Comparison of ENCODE assay signal across 23 cellular contexts in the genomic region with DNA sequence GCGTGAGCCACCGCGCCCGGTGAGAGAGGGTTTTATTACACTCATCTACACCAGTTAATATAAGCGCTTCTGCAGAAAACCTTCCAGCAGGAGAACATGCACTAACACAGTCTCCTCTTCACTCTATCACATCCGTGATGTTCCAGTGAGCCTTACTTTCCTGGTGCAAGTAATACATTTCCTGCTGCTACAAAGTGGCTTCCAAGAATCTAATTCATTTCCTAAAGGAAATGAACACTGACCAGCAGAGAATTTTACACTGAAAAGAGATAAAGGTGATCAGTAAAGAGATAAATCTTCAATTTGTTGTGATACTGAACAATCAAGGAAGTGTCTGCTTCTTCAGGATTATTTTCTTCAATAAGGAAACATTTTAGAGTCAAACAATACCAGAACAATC. TPM values are rescaled to one million over a fixed set of nuclear protein-coding genes. Genes with fewer than 3 reads are reported as not detected.
A peak's percentile ranks its signal among the peaks of the same experiment; 100 is the strongest.
DNase-seq lines count a peak whose midpoint lies in the region; FAIRE-seq and TF ChIP-seq lines count a peak whose summit lies in the region.
"Had no signal": no experiment of that assay in that cellular context is flagged by ENCODE, and none has a peak within 500 bp of the region (broad histone marks: within the 10 kb centered on the region; RNA-seq: fewer than 3 reads in every experiment).

No MANE protein-coding gene starts in this region.

- no peaks in the 10 kb centered on the region for H3K9me3 Mint-ChIP-seq in activated CD4-positive, alpha-beta memory T cell treated with anti-CD3 and anti-CD28 coated beads for 36 hours
- no peaks in the 10 kb centered on the region for H3K9me3 Mint-ChIP-seq in activated CD4-positive, alpha-beta memory T cell treated with anti-CD3 and anti-CD28 coated beads, Interleukin-2, amount 10 ng/mL, durations not matched to agents 7 days and 5 days
- no peaks in the 10 kb centered on the region for H3K9me3 Mint-ChIP-seq in nephron progenitor cell
- H3K9me3 Mint-ChIP-seq: CD4-positive, alpha-beta T cell; CD8-positive, alpha-beta T cell had no signal

- no peaks in the 10 kb centered on the region for H3K79me2 ChIP-seq in endothelial cell of umbilical vein (ENCODE audit: control insufficient read depth, insufficient read depth, low read length)

- peaks cover 28% of the 10 kb centered on the region for H3K4me1 ChIP-seq in endothelial cell of umbilical vein (ENCODE audit: control insufficient read depth, extremely low read depth, insufficient read depth, low read length)
- H3K4me1 ChIP-seq: Caco-2 had no signal

- TF ChIP-seq CTCF in endothelial cell of umbilical vein (IDR thresholded peaks at IDR 0.05; ENCODE audit: extremely low read depth in 1 of 2, insufficient read depth in 1 of 2, low read depth in 1 of 2, low read length in 2 of 2): no peak
- no peak for TF ChIP-seq CTCF in nephron progenitor cell (IDR thresholded peaks at IDR 0.05)

- no peaks in the 10 kb centered on the region for H4K20me1 ChIP-seq in endothelial cell of umbilical vein (replicated peaks; ENCODE audit: control insufficient read depth, extremely low read depth, insufficient read depth, low read length)
- H4K20me1 ChIP-seq: BLaER1 treated with 17β-estradiol and CSF1 and Interleukin-3, amounts not matched to agents 10 nM and 100 nM had no signal

- H3K9ac ChIP-seq in endothelial cell of umbilical vein (replicated peaks; ENCODE audit: extremely low read depth, insufficient read depth, low read length): no peak overlapping the region
- H3K9ac ChIP-seq: BLaER1 treated with 17β-estradiol and CSF1 and Interleukin-3, amounts not matched to agents 10 nM and 100 nM had no signal

- BruUV-seq in endothelial cell of umbilical vein (replicated peaks; lab: Mats Ljungman, UMichigan): no TSS peak

- no peak overlapping the region for H3K27ac Mint-ChIP-seq in activated CD4-positive, alpha-beta memory T cell treated with anti-CD3 and anti-CD28 coated beads for 36 hours
- H3K27ac Mint-ChIP-seq in activated CD4-positive, alpha-beta memory T cell treated with anti-CD3 and anti-CD28 coated beads, Interleukin-2, amount 10 ng/mL, durations not matched to agents 7 days and 5 days: no peak overlapping the region
- H3K27ac Mint-ChIP-seq in nephron progenitor cell: no peak overlapping the region
- H3K27ac Mint-ChIP-seq: B cell; CD4-positive, alpha-beta T cell; CD8-positive, alpha-beta T cell had no signal

- intact Hi-C loops in activated CD4-positive, alpha-beta memory T cell treated with anti-CD3 and anti-CD28 coated beads for 36 hours (cut with micrococcal nuclease): no loop called here
- intact Hi-C loops in endothelial cell of umbilical vein (cut with micrococcal nuclease): no loop called here

- peaks cover 2% of the 10 kb centered on the region for H3K36me3 Mint-ChIP-seq in activated CD4-positive, alpha-beta memory T cell treated with anti-CD3 and anti-CD28 coated beads for 36 hours
- no peaks in the 10 kb centered on the region for H3K36me3 Mint-ChIP-seq in activated CD4-positive, alpha-beta memory T cell treated with anti-CD3 and anti-CD28 coated beads, Interleukin-2, amount 10 ng/mL, durations not matched to agents 7 days and 5 days (ENCODE audit: low read depth)
- no peaks in the 10 kb centered on the region for H3K36me3 Mint-ChIP-seq in nephron progenitor cell (ENCODE audit: low read depth)

- H2AFZ ChIP-seq in endothelial cell of umbilical vein (ENCODE audit: low read depth, low read length): no peak overlapping the region

- H3K36me3 ChIP-seq in endothelial cell of umbilical vein (ENCODE audit: control insufficient read depth in 2 of 2, extremely low read depth in 1 of 2, insufficient read depth in 2 of 2, low read length in 2 of 2): no peaks in the 10 kb centered on the region
- H3K36me3 ChIP-seq: BLaER1 treated with 17β-estradiol and CSF1 and Interleukin-3, amounts not matched to agents 10 nM and 100 nM had no signal

- H3K27me3 Mint-ChIP-seq in activated CD4-positive, alpha-beta memory T cell treated with anti-CD3 and anti-CD28 coated beads for 36 hours: no peaks in the 10 kb centered on the region
- H3K27me3 Mint-ChIP-seq in activated CD4-positive, alpha-beta memory T cell treated with anti-CD3 and anti-CD28 coated beads, Interleukin-2, amount 10 ng/mL, durations not matched to agents 7 days and 5 days: no peaks in the 10 kb centered on the region
- peaks cover 2% of the 10 kb centered on the region for H3K27me3 Mint-ChIP-seq in nephron progenitor cell (ENCODE audit: low read depth, poor library complexity)
- H3K27me3 Mint-ChIP-seq: B cell; CD4-positive, alpha-beta T cell had no signal

- peak; percentile 0 for DNase-seq in activated CD4-positive, alpha-beta memory T cell treated with anti-CD3 and anti-CD28 coated beads for 36 hours
- DNase-seq in activated CD4-positive, alpha-beta memory T cell treated with anti-CD3 and anti-CD28 coated beads, Interleukin-2, amount 10 ng/mL, durations not matched to agents 7 days and 5 days: no peak
- peak; percentile 53 for DNase-seq in dermis blood vessel endothelial cell
- peak; percentile 37 for DNase-seq in endothelial cell of umbilical vein (ENCODE audit: low read depth, low spot score)
- DNase-seq in stimulated activated CD8-positive, alpha-beta memory T cell treated with anti-CD3 and anti-CD28 coated beads, Interleukin-4, amount 100 ng/mL, for 48 hours: peak; percentile 4
- DNase-seq in NCI-H128 (lab: John Stamatoyannopoulos, UW; ENCODE audit: unreplicated experiment): no peak
- no peak for DNase-seq in NCI-H1930 (lab: John Stamatoyannopoulos, UW)
- no peak for DNase-seq in nephron progenitor cell
- DNase-seq: AML-193; Caco-2; Calu3; CD4-positive, alpha-beta T cell; CD8-positive, alpha-beta T cell; DMS79 treated with DMSO at 0.1 percent for 48 hours; GF-D8 had no signal

- H3K27ac ChIP-seq in endothelial cell of umbilical vein (ENCODE audit: insufficient read depth, low read depth, low read length): no peak overlapping the region
- H3K27ac ChIP-seq: 22Rv1; A549; BLaER1 treated with 17β-estradiol and CSF1 and Interleukin-3, amounts not matched to agents 10 nM and 100 nM; C4-2B had no signal

- peaks cover 4% of the 10 kb centered on the region for H3K4me1 Mint-ChIP-seq in activated CD4-positive, alpha-beta memory T cell treated with anti-CD3 and anti-CD28 coated beads for 36 hours (ENCODE audit: low read depth)
- peaks cover 2% of the 10 kb centered on the region for H3K4me1 Mint-ChIP-seq in activated CD4-positive, alpha-beta memory T cell treated with anti-CD3 and anti-CD28 coated beads, Interleukin-2, amount 10 ng/mL, durations not matched to agents 7 days and 5 days
- H3K4me1 Mint-ChIP-seq in nephron progenitor cell: peaks cover under 1% of the 10 kb centered on the region
- H3K4me1 Mint-ChIP-seq: B cell had no signal

- CTCF ChIA-PET in activated CD4-positive, alpha-beta memory T cell treated with anti-CD3 and anti-CD28 coated beads for 36 hours (lab: Charles Lee): no interaction called here
- CTCF ChIA-PET in activated CD4-positive, alpha-beta memory T cell treated with anti-CD3 and anti-CD28 coated beads, Interleukin-2, amount 10 ng/mL, durations not matched to agents 7 days and 5 days (lab: Charles Lee): no interaction called here
- CTCF ChIA-PET in endothelial cell of umbilical vein (lab: Charles Lee): interaction anchor here (1.1 kb wide), 1 partner anchor 50 kb away, joined by 3 read pairs; no protein-coding TSS in a partner anchor

- peak overlapping the region; percentile 3 for H3K4me2 ChIP-seq in endothelial cell of umbilical vein (ENCODE audit: insufficient read depth, low read length)
- H3K4me2 ChIP-seq: A549; BLaER1 treated with 17β-estradiol and CSF1 and Interleukin-3, amounts not matched to agents 10 nM and 100 nM had no signal

- H3K4me3 ChIP-seq in endothelial cell of umbilical vein (replicated peaks in 1 of 3; ENCODE audit: insufficient read depth in 1 of 3, low read depth in 1 of 3, low read length in 3 of 3): no peak overlapping the region
- H3K4me3 ChIP-seq: A549; BLaER1 treated with 17β-estradiol and CSF1 and Interleukin-3, amounts not matched to agents 10 nM and 100 nM had no signal

- peak; percentile 47 for FAIRE-seq in endothelial cell of umbilical vein (lab: Jason Lieb, UNC)
- FAIRE-seq: A549, D721Med, GM12892, GM18507 had no signal

- dilution Hi-C loops in endothelial cell of umbilical vein (cut with MboI; ENCODE audit: extremely low pct_ligation_motif_present, low sequenced_read_pairs): no loop called here

- no peaks in the 10 kb centered on the region for H3K9me1 ChIP-seq in endothelial cell of umbilical vein (replicated peaks; ENCODE audit: control insufficient read depth, extremely low read depth, insufficient read depth, low read length)

- no peak overlapping the region for H3K4me3 Mint-ChIP-seq in activated CD4-positive, alpha-beta memory T cell treated with anti-CD3 and anti-CD28 coated beads for 36 hours
- no peak overlapping the region for H3K4me3 Mint-ChIP-seq in activated CD4-positive, alpha-beta memory T cell treated with anti-CD3 and anti-CD28 coated beads, Interleukin-2, amount 10 ng/mL, durations not matched to agents 7 days and 5 days
- no peak overlapping the region for H3K4me3 Mint-ChIP-seq in nephron progenitor cell
- H3K4me3 Mint-ChIP-seq: B cell; CD4-positive, alpha-beta T cell; CD8-positive, alpha-beta T cell had no signal

- POLR2A ChIA-PET in activated CD4-positive, alpha-beta memory T cell treated with anti-CD3 and anti-CD28 coated beads for 36 hours (lab: Charles Lee): no interaction called here
- POLR2A ChIA-PET in activated CD4-positive, alpha-beta memory T cell treated with anti-CD3 and anti-CD28 coated beads, Interleukin-2, amount 10 ng/mL, durations not matched to agents 7 days and 5 days (lab: Charles Lee): no interaction called here
- POLR2A ChIA-PET in endothelial cell of umbilical vein (lab: Charles Lee): no interaction called here

- TF ChIP-seq POLR2A in endothelial cell of umbilical vein (IDR thresholded peaks at IDR 0.05; ENCODE audit: low read depth, low read length): no peak

- H3K9me3 ChIP-seq in endothelial cell of umbilical vein (replicated peaks; ENCODE audit: control insufficient read depth, insufficient read depth, low read length): no peaks in the 10 kb centered on the region
- H3K9me3 ChIP-seq: A549; BLaER1 treated with 17β-estradiol and CSF1 and Interleukin-3, amounts not matched to agents 10 nM and 100 nM; Caco-2 had no signal

- no peaks in the 10 kb centered on the region for H3K27me3 ChIP-seq in endothelial cell of umbilical vein (ENCODE audit: control insufficient read depth in 2 of 2, insufficient read depth in 2 of 2, low read length in 2 of 2)
- H3K27me3 ChIP-seq: BLaER1 treated with 17β-estradiol and CSF1 and Interleukin-3, amounts not matched to agents 10 nM and 100 nM had no signal

RNA-seq across cellular contexts. Expression of a gene that starts 39.5 kb away (rescaled TPM):
- total RNA-seq in activated CD4-positive, alpha-beta memory T cell treated with anti-CD3 and anti-CD28 coated beads for 36 hours: 10 to 100 TPM; 14.9 to 15.9 TPM
- 10 to 100 TPM; 17.4 to 17.8 TPM for total RNA-seq in activated CD4-positive, alpha-beta memory T cell treated with anti-CD3 and anti-CD28 coated beads, Interleukin-2, amount 10 ng/mL, durations not matched to agents 7 days and 5 days
- 108 and 138 TPM in 2 replicates for total RNA-seq in dermis blood vessel endothelial cell
- total RNA-seq in endothelial cell of umbilical vein: 54.5 and 55.8 TPM in 2 replicates
- polyA plus RNA-seq in endothelial cell of umbilical vein: 98.3 and 126 TPM in 2 replicates
- polyA plus RNA-seq in endothelial cell of umbilical vein (2011; cell fraction: cytosol; rRNA removed): 93.5 and 94.5 TPM in 2 replicates
- polyA plus RNA-seq in endothelial cell of umbilical vein (2011; cell fraction: nucleus; rRNA removed): 54.3 and 70.0 TPM in 2 replicates
- 42.4 and 49.3 TPM in 2 replicates for polyA plus RNA-seq in endothelial cell of umbilical vein (2012)
- 47.7 and 51.3 TPM in 2 replicates for polyA minus RNA-seq in endothelial cell of umbilical vein
- 18.8 TPM for polyA minus RNA-seq in endothelial cell of umbilical vein (2011; cell fraction: cytosol; rRNA and poly(A)+ RNA removed)
- polyA minus RNA-seq in endothelial cell of umbilical vein (2011; cell fraction: nucleus; rRNA and poly(A)+ RNA removed): 27.8 and 30.9 TPM in 2 replicates

RNA-seq across cellular contexts. Expression of a gene that starts 39.8 kb away (rescaled TPM):
- total RNA-seq in activated CD4-positive, alpha-beta memory T cell treated with anti-CD3 and anti-CD28 coated beads for 36 hours: 10 to 100 TPM; 41.9 to 48.5 TPM
- total RNA-seq in activated CD4-positive, alpha-beta memory T cell treated with anti-CD3 and anti-CD28 coated beads, Interleukin-2, amount 10 ng/mL, durations not matched to agents 7 days and 5 days: 10 to 100 TPM; 35.9 to 39.6 TPM
- 18.2 and 26.9 TPM in 2 replicates for total RNA-seq in dermis blood vessel endothelial cell
- 25.1 and 27.2 TPM in 2 replicates for total RNA-seq in endothelial cell of umbilical vein
- 13.4 and 13.6 TPM in 2 replicates for polyA plus RNA-seq in endothelial cell of umbilical vein
- polyA plus RNA-seq in endothelial cell of umbilical vein (2011; cell fraction: cytosol; rRNA removed): 14.1 and 14.5 TPM in 2 replicates
- 33.2 and 41.1 TPM in 2 replicates for polyA plus RNA-seq in endothelial cell of umbilical vein (2011; cell fraction: nucleus; rRNA removed)
- 8.4 and 10.0 TPM in 2 replicates for polyA plus RNA-seq in endothelial cell of umbilical vein (2012)
- 11.2 and 16.4 TPM in 2 replicates for polyA minus RNA-seq in endothelial cell of umbilical vein
- polyA minus RNA-seq in endothelial cell of umbilical vein (2011; cell fraction: cytosol; rRNA and poly(A)+ RNA removed): 17.4 TPM
- 10.9 and 11.2 TPM in 2 replicates for polyA minus RNA-seq in endothelial cell of umbilical vein (2011; cell fraction: nucleus; rRNA and poly(A)+ RNA removed)

Comparison
In these comparisons a context has a peak if more than half of its experiments do, and no peak if none do; other contexts are left out.
1. DNase-seq: peak in activated CD4-positive, alpha-beta memory T cell treated with anti-CD3 and anti-CD28 coated beads for 36 hours (single experiment), dermis blood vessel endothelial cell (single experiment), endothelial cell of umbilical vein (single experiment) and stimulated activated CD8-positive, alpha-beta memory T cell treated with anti-CD3 and anti-CD28 coated beads, Interleukin-4, amount 100 ng/mL, for 48 hours (single experiment); none in activated CD4-positive, alpha-beta memory T cell treated with anti-CD3 and anti-CD28 coated beads, Interleukin-2, amount 10 ng/mL, durations not matched to agents 7 days and 5 days (single experiment), NCI-H128 (single experiment), NCI-H1930 (0 of 2) and nephron progenitor cell (single experiment).